7 cellular contexts compared by ENCODE assay signal in the genomic region with DNA sequence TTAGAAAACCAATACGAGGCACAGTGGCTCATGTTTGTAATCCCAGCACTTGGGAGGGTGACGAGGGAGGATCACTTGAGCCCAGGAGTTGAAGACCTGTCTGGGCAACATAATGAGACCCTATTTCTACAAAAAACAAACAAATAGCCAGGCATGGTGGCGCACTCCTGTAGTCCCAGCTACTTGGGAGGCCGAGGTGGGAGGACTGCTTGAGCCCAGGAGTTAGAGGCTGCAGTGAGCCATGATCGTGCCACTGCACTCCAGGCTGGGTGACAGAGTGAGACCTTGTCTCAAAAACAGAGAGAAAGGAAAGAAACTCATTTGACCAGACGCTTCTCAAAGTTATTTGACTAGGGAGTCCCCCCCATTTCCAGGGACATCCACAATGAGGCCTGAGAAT. TPM values are rescaled to one million over a fixed set of nuclear protein-coding genes. Genes with fewer than 3 reads are reported as not detected.
DNase-seq lines count a peak whose midpoint lies in the region; ATAC-seq and TF ChIP-seq lines count a peak whose summit lies in the region.
"Not testable (repeated sequence)": the region's sequence is repeated elsewhere in the genome, so short reads cannot be mapped to it uniquely, and the experiment has no call there.

No MANE protein-coding gene starts in this region.

- intact Hi-C loops in activated T-helper 2 cell treated with anti-CD3 and anti-CD28 coated beads, Interferon-gamma antibody, Interleukin-2, Interleukin-4, amounts not matched to agents 10 μg/mL and 5 μg/mL and 100 μg/mL, durations not matched to agents 14 hours and 24 hours and 36 hours (cut with micrococcal nuclease) = loop anchor here (10.0 kb wide), 1 partner anchor 158 kb away; a partner anchor contains a TSS
- intact Hi-C loops in colonic mucosa (cut with DNase I) = loop anchor here (10.0 kb wide), 1 partner anchor 58 kb away; a partner anchor contains a TSS

- H4K20me1 ChIP-seq in DND-41 (ENCODE audit: insufficient read depth, low read length) = peaks cover 99% of the 10 kb centered on the region

- not testable (repeated sequence) for H2AFZ ChIP-seq in DND-41 (ENCODE audit: low read depth, low read length)

- peak overlapping the region; percentile 36; the same call in 1 of the 2 replicates for H3K9ac ChIP-seq in DND-41 (ENCODE audit: low read depth, low read length)
- H3K9ac ChIP-seq in colonic mucosa (ENCODE audit: low read depth in 2 of 2, low read length in 2 of 2) = not testable (repeated sequence)

- H3K27ac Mint-ChIP-seq in WTC11 (peak overlapping the region; percentile 82; the same call in 1 of the 2 replicates), immature natural killer cell (peak overlapping the region; percentile 89 to 98 (median 96)), nephron progenitor cell (peak overlapping the region; percentile 57)
- H3K27ac Mint-ChIP-seq in activated T-helper 2 cell treated with anti-CD3 and anti-CD28 coated beads, Interferon-gamma antibody, Interleukin-2, Interleukin-4, amounts not matched to agents 10 μg/mL and 5 μg/mL and 100 μg/mL, durations not matched to agents 14 hours and 24 hours and 36 hours = peak overlapping the region; percentile 83
- H3K27ac Mint-ChIP-seq in stimulated activated naive CD8-positive, alpha-beta T cell treated with anti-CD3 and anti-CD28 coated beads, Interleukin-15, Interleukin-2, amounts not matched to agents 100 ng/mL and 50 ng/mL, for 24 hours = peak overlapping the region; percentile 78

- not testable (repeated sequence) for DNase-seq in DND-41; WTC11 (ENCODE audit: low spot score); activated T-helper 2 cell treated with anti-CD3 and anti-CD28 coated beads, Interferon-gamma antibody, Interleukin-2, Interleukin-4, amounts not matched to agents 10 μg/mL and 5 μg/mL and 100 μg/mL, durations not matched to agents 14 hours and 24 hours and 36 hours (ENCODE audit: low spot score); colonic mucosa; immature natural killer cell; nephron progenitor cell

- H3K79me2 ChIP-seq in DND-41 (ENCODE audit: insufficient read depth, low read length) = peaks cover 100% of the 10 kb centered on the region

- TF ChIP-seq CTCF in DND-41 (IDR thresholded peaks at IDR 0.05; ENCODE audit: borderline replicate concordance, extremely low read depth, low read length, poor library complexity, severe bottlenecking); WTC11 (IDR thresholded peaks at IDR 0.05); colonic mucosa (IDR thresholded peaks at IDR 0.05); nephron progenitor cell (IDR thresholded peaks at IDR 0.05): not testable (repeated sequence)

- ATAC-seq in DND-41 (ENCODE audit: insufficient read depth, low read depth); WTC11: not testable (repeated sequence)

- H3K27ac ChIP-seq in DND-41 (ENCODE audit: low read length) (peak overlapping the region; percentile 21; the same call in 1 of the 2 replicates), colonic mucosa (peak overlapping the region; percentile 54)

- H3K4me3 Mint-ChIP-seq in WTC11; activated T-helper 2 cell treated with anti-CD3 and anti-CD28 coated beads, Interferon-gamma antibody, Interleukin-2, Interleukin-4, amounts not matched to agents 10 μg/mL and 5 μg/mL and 100 μg/mL, durations not matched to agents 14 hours and 24 hours and 36 hours (ENCODE audit: low read depth); nephron progenitor cell: not testable (repeated sequence)
- H3K4me3 Mint-ChIP-seq in immature natural killer cell = peak overlapping the region in 3 of 5 donors; percentile 20 to 74 (median 22)
- H3K4me3 Mint-ChIP-seq in stimulated activated naive CD8-positive, alpha-beta T cell treated with anti-CD3 and anti-CD28 coated beads, Interleukin-15, Interleukin-2, amounts not matched to agents 100 ng/mL and 50 ng/mL, for 24 hours = peak overlapping the region; percentile 1

- POLR2A ChIA-PET in WTC11 (lab: Charles Lee) = not testable (repeated sequence)

- not testable (repeated sequence) for H3K27me3 ChIP-seq in DND-41 (ENCODE audit: insufficient read depth, low read length, poor library complexity); colonic mucosa

- H3K9me3 ChIP-seq in DND-41 (ENCODE audit: insufficient read depth, low read length, severe bottlenecking); colonic mucosa: not testable (repeated sequence)

- not testable (repeated sequence) for H3K4me3 ChIP-seq in DND-41 (ENCODE audit: low read depth in 1 of 2, low read length in 2 of 2); colonic mucosa

- not testable (repeated sequence) for H3K27me3 Mint-ChIP-seq in WTC11 (ENCODE audit: low read depth); activated T-helper 2 cell treated with anti-CD3 and anti-CD28 coated beads, Interferon-gamma antibody, Interleukin-2, Interleukin-4, amounts not matched to agents 10 μg/mL and 5 μg/mL and 100 μg/mL, durations not matched to agents 14 hours and 24 hours and 36 hours (ENCODE audit: low read depth); immature natural killer cell (ENCODE audit: low read depth in 3 of 3); nephron progenitor cell (ENCODE audit: low read depth, poor library complexity); stimulated activated naive CD8-positive, alpha-beta T cell treated with anti-CD3 and anti-CD28 coated beads, Interleukin-15, Interleukin-2, amounts not matched to agents 100 ng/mL and 50 ng/mL, for 24 hours

- H3K36me3 Mint-ChIP-seq in WTC11; immature natural killer cell; nephron progenitor cell (ENCODE audit: low read depth): not testable (repeated sequence)
- H3K36me3 Mint-ChIP-seq in activated T-helper 2 cell treated with anti-CD3 and anti-CD28 coated beads, Interferon-gamma antibody, Interleukin-2, Interleukin-4, amounts not matched to agents 10 μg/mL and 5 μg/mL and 100 μg/mL, durations not matched to agents 14 hours and 24 hours and 36 hours (ENCODE audit: low read depth) = peaks cover 20% of the 10 kb centered on the region
- H3K36me3 Mint-ChIP-seq in stimulated activated naive CD8-positive, alpha-beta T cell treated with anti-CD3 and anti-CD28 coated beads, Interleukin-15, Interleukin-2, amounts not matched to agents 100 ng/mL and 50 ng/mL, for 24 hours (ENCODE audit: low read depth) = peaks cover 18% of the 10 kb centered on the region

- H3K36me3 ChIP-seq in DND-41 (ENCODE audit: insufficient read depth, low read length) = peaks cover 51% of the 10 kb centered on the region
- not testable (repeated sequence) for H3K36me3 ChIP-seq in colonic mucosa

- not testable (repeated sequence) for H3K9me3 Mint-ChIP-seq in WTC11; activated T-helper 2 cell treated with anti-CD3 and anti-CD28 coated beads, Interferon-gamma antibody, Interleukin-2, Interleukin-4, amounts not matched to agents 10 μg/mL and 5 μg/mL and 100 μg/mL, durations not matched to agents 14 hours and 24 hours and 36 hours; immature natural killer cell; nephron progenitor cell; stimulated activated naive CD8-positive, alpha-beta T cell treated with anti-CD3 and anti-CD28 coated beads, Interleukin-15, Interleukin-2, amounts not matched to agents 100 ng/mL and 50 ng/mL, for 24 hours

- H3K4me1 Mint-ChIP-seq in WTC11 = peaks cover 71% of the 10 kb centered on the region
- H3K4me1 Mint-ChIP-seq in activated T-helper 2 cell treated with anti-CD3 and anti-CD28 coated beads, Interferon-gamma antibody, Interleukin-2, Interleukin-4, amounts not matched to agents 10 μg/mL and 5 μg/mL and 100 μg/mL, durations not matched to agents 14 hours and 24 hours and 36 hours (ENCODE audit: low read depth) = peaks cover 49% of the 10 kb centered on the region
- peaks cover 86 to 91% of the 10 kb centered on the region in 2 donors for H3K4me1 Mint-ChIP-seq in immature natural killer cell
- H3K4me1 Mint-ChIP-seq in nephron progenitor cell = peaks cover 84% of the 10 kb centered on the region
- H3K4me1 Mint-ChIP-seq in stimulated activated naive CD8-positive, alpha-beta T cell treated with anti-CD3 and anti-CD28 coated beads, Interleukin-15, Interleukin-2, amounts not matched to agents 100 ng/mL and 50 ng/mL, for 24 hours (ENCODE audit: low read depth) = peaks cover 94% of the 10 kb centered on the region

- 0 out of 2 replicates have a peak overlapping the region, but pooled peaks have one; percentile 1 for H3K4me2 ChIP-seq in DND-41 (ENCODE audit: insufficient read depth, low read length)

- CTCF ChIA-PET in WTC11 (lab: Charles Lee) = not testable (repeated sequence)

- peaks cover 56% of the 10 kb centered on the region for H3K4me1 ChIP-seq in DND-41 (ENCODE audit: insufficient read depth, low read length)
- H3K4me1 ChIP-seq in colonic mucosa = peaks cover 15% of the 10 kb centered on the region

RNA-seq across cellular contexts. Expression of a gene that starts 14.7 kb away (rescaled TPM):
- total RNA-seq in WTC11 (2021) (74.5 to 76.3 TPM (median 75.6 TPM) in 3 replicates), colonic mucosa (10 to 100 TPM; 52.1 to 62.7 TPM)
- 98.2 and 105 TPM in 2 replicates for total RNA-seq in activated T-helper 2 cell treated with anti-CD3 and anti-CD28 coated beads, Interferon-gamma antibody, Interleukin-2, Interleukin-4, amounts not matched to agents 10 μg/mL and 5 μg/mL and 100 μg/mL, durations not matched to agents 14 hours and 24 hours and 36 hours
- polyA plus RNA-seq in immature natural killer cell = 10 to 100 TPM in 1 of 3 donors, 1 to 10 TPM in 2; 3.2 to 14.5 (median 4.4) TPM

RNA-seq across cellular contexts. Expression of a gene that starts 49.2 kb away (rescaled TPM):
- total RNA-seq in WTC11 (2021) (4.6 to 5.8 TPM (median 5.3 TPM) in 3 replicates), colonic mucosa (10 to 100 TPM in 1 of 2 donors, 1 to 10 TPM in 1; 9.3 to 15.0 TPM)
- 3.3 and 4.8 TPM in 2 replicates for total RNA-seq in activated T-helper 2 cell treated with anti-CD3 and anti-CD28 coated beads, Interferon-gamma antibody, Interleukin-2, Interleukin-4, amounts not matched to agents 10 μg/mL and 5 μg/mL and 100 μg/mL, durations not matched to agents 14 hours and 24 hours and 36 hours
- polyA plus RNA-seq in immature natural killer cell = 1 to 10 TPM in 2 of 3 donors, under 1 TPM in 1; 0.32 to 4.1 (median 2.2) TPM

RNA-seq across cellular contexts. Expression of a gene that starts 58.6 kb away (rescaled TPM):
- total RNA-seq in WTC11 (2021) = 2.5 to 3.3 TPM (median 3.3 TPM) in 3 replicates
- total RNA-seq in activated T-helper 2 cell treated with anti-CD3 and anti-CD28 coated beads, Interferon-gamma antibody, Interleukin-2, Interleukin-4, amounts not matched to agents 10 μg/mL and 5 μg/mL and 100 μg/mL, durations not matched to agents 14 hours and 24 hours and 36 hours = 3.1 and 3.8 TPM in 2 replicates
- total RNA-seq in colonic mucosa = 1 to 10 TPM; 4.0 to 4.7 TPM
- 1 to 10 TPM; 2.2 to 6.5 (median 5.2) TPM for polyA plus RNA-seq in immature natural killer cell

RNA-seq across cellular contexts. Expression of a gene that starts 59.7 kb away (rescaled TPM):
- total RNA-seq in WTC11 (2021) (260 to 261 TPM (median 260 TPM) in 3 replicates), colonic mucosa (100 to 1,000 TPM; 188 to 228 TPM)
- total RNA-seq in activated T-helper 2 cell treated with anti-CD3 and anti-CD28 coated beads, Interferon-gamma antibody, Interleukin-2, Interleukin-4, amounts not matched to agents 10 μg/mL and 5 μg/mL and 100 μg/mL, durations not matched to agents 14 hours and 24 hours and 36 hours = 230 and 246 TPM in 2 replicates
- polyA plus RNA-seq in immature natural killer cell = 100 to 1,000 TPM; 329 to 666 (median 378) TPM
